In genomic region chr1:11575553-11575952, GRCh38 we compare ENCODE assay signal across 1 cellular context.
TF ChIP-seq lines count a peak whose summit lies in the region.

No MANE protein-coding gene starts in this region.

TF ChIP-seq in K562, 482 proteins besides CTCF, POLR2A, EP300 and RAD21 (continued from another document):
- TF ChIP-seq NKRF (IDR thresholded peaks at IDR 0.05; ENCODE audit: borderline replicate concordance) (no peak), ETV1 (tag; conservative IDR thresholded peaks at IDR 0.05; ENCODE audit: low read depth) (no peak), ESRRA (IDR thresholded peaks at IDR 0.05; ENCODE audit: borderline replicate concordance, low read depth) (peak; percentile 55; the same call in 1 of the 2 replicates), MAFF (IDR thresholded peaks at IDR 0.05; ENCODE audit: low read length) (no peak), RFX1 (IDR thresholded peaks at IDR 0.05) (no peak), KDM1A (IDR thresholded peaks at IDR 0.05) (peak in 1 of 2 experiments; percentile 42; a peak in 1 of 4 replicates), MECOM (CRISPR knock-in tag; IDR thresholded peaks at IDR 0.05) (no peak), REST (CRISPR knock-in tag; IDR thresholded peaks at IDR 0.05; ENCODE audit: low read depth) (no peak), BCOR (IDR thresholded peaks at IDR 0.05) (peak; percentile 35; the same call in 1 of the 2 replicates), E4F1 (CRISPR knock-in tag; IDR thresholded peaks at IDR 0.05; ENCODE audit: borderline replicate concordance) (no peak), PRPF4 (IDR thresholded peaks at IDR 0.05; ENCODE audit: insufficient read depth, low read depth, low read length, poor library complexity, severe bottlenecking) (no peak), YBX1 (IDR thresholded peaks at IDR 0.05) (no peak), RBM25 (IDR thresholded peaks at IDR 0.05; ENCODE audit: low read depth, low read length, severe bottlenecking) (peak; percentile 91), MGA (IDR thresholded peaks at IDR 0.05) (no peak), HDAC2 (IDR thresholded peaks at IDR 0.05) (no peak), ZNF561 (CRISPR knock-in tag; conservative IDR thresholded peaks at IDR 0.05) (no peak), ELF4 (CRISPR knock-in tag; IDR thresholded peaks at IDR 0.05) (no peak), KDM5B (IDR thresholded peaks at IDR 0.05; ENCODE audit: insufficient replicate concordance, low read depth, low read length) (no peak), GATAD2B (IDR thresholded peaks at IDR 0.05; ENCODE audit: borderline replicate concordance) (no peak), E2F4 (CRISPR knock-in tag; IDR thresholded peaks at IDR 0.05; ENCODE audit: low read depth) (no peak)
